ENCODE assay signal across 14 cellular contexts in the genomic region with DNA sequence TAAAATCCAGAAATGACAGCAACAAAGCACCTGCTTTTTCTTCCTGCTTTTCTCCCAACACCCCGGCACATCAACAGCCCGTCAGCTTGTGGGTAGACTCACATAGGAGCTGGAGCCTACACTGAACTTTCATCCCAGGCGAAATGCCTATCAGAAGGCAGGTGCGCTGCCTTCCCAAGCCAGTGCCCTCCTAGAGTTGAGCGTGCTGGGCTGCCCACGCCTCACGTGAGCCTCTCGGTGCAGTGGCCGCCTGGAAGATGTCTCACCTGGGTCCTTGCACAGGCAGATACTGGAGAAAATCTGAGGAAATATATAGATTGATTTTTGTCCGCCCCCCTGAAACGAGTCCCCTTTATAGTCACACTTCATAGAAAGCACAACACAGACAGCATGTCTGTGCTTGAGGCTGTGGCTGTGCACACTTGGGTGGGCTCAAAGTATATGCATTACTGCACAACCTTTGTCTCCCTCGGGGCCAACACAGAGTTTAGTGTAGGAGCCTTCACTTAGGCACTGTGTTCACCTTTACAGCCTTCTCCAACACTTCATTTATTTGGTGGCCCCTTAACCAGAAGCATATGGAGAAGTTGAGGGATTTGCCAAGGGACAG.
A peak's percentile ranks its signal among the peaks of the same experiment; 100 is the strongest.
DNase-seq lines count a peak whose midpoint lies in the region; ATAC-seq, FAIRE-seq and TF ChIP-seq lines count a peak whose summit lies in the region.
"Had no signal": no experiment of that assay in that cellular context is flagged by ENCODE, and none has a peak within 500 bp of the region (broad histone marks: within the 10 kb centered on the region; RNA-seq: fewer than 3 reads in every experiment).

No MANE protein-coding gene starts in this region.

- H3K4me3 Mint-ChIP-seq in brain, result no peak overlapping the region
- H3K4me3 Mint-ChIP-seq in activated naive CD4-positive, alpha-beta T cell treated with anti-CD3 and anti-CD28 coated beads, Interleukin-2, amount 10 ng/mL, durations not matched to agents 7 days and 5 days, result no peak overlapping the region
- H3K4me3 Mint-ChIP-seq: T-helper 1 cell treated with Interleukin-12 subunit alpha and Interleukin-12 subunit beta and Interleukin-4 antibody, amounts not matched to agents 30 μg/mL and 1 μg/mL, for 36 hours had no signal

- no peak for FAIRE-seq in A549 (lab: Jason Lieb, UNC)
- FAIRE-seq: HTR-8/SVneo had no signal

- H3K9me3 Mint-ChIP-seq in brain, result no peaks in the 10 kb centered on the region
- no peaks in the 10 kb centered on the region for H3K9me3 Mint-ChIP-seq in activated naive CD4-positive, alpha-beta T cell treated with anti-CD3 and anti-CD28 coated beads, Interleukin-2, amount 10 ng/mL, durations not matched to agents 7 days and 5 days
- H3K9me3 Mint-ChIP-seq: T-helper 1 cell treated with Interleukin-12 subunit alpha and Interleukin-12 subunit beta and Interleukin-4 antibody, amounts not matched to agents 30 μg/mL and 1 μg/mL, for 36 hours had no signal

- H3K27me3 ChIP-seq in HCT116 (ENCODE audit: insufficient read depth, low read length) (no peaks in the 10 kb centered on the region), sigmoid colon (no peaks in the 10 kb centered on the region)
- H3K27me3 ChIP-seq: heart left ventricle, ovary had no signal

- ATAC-seq in A549, result no peak
- no peak for ATAC-seq in HCT116
- no peak for ATAC-seq in mucosa of descending colon
- ATAC-seq in GM21723 (IDR thresholded peaks at IDR 0.05; ENCODE audit: unreplicated experiment), result no peak
- ATAC-seq: heart left ventricle had no signal

- TF ChIP-seq CTCF in A549 (IDR thresholded peaks at IDR 0.05) (no peak), HCT116 (IDR thresholded peaks at IDR 0.05 in 2 of 3, conservative IDR thresholded peaks at IDR 0.05 in 1 of 3; ENCODE audit: borderline replicate concordance in 1 of 3, insufficient read depth in 1 of 3, low read depth in 2 of 3, low read length in 2 of 3) (no peak), brain (conservative IDR thresholded peaks at IDR 0.05) (no peak), mucosa of descending colon (IDR thresholded peaks at IDR 0.05) (no peak), sigmoid colon (IDR thresholded peaks at IDR 0.05) (no peak)

- H2AFZ ChIP-seq in HCT116 (ENCODE audit: low read depth, low read length, poor library complexity, severe bottlenecking), result no peak overlapping the region

- H3K27me3 Mint-ChIP-seq in brain, result no peaks in the 10 kb centered on the region
- H3K27me3 Mint-ChIP-seq in activated naive CD4-positive, alpha-beta T cell treated with anti-CD3 and anti-CD28 coated beads, Interleukin-2, amount 10 ng/mL, durations not matched to agents 7 days and 5 days, result peaks cover 7% of the 10 kb centered on the region

- H3K36me3 ChIP-seq in HCT116 (ENCODE audit: control insufficient read depth in 1 of 2, insufficient read depth in 2 of 2, low read length in 2 of 2), result no peaks in the 10 kb centered on the region
- no peaks in the 10 kb centered on the region for H3K36me3 ChIP-seq in mucosa of descending colon (ENCODE audit: low read depth)
- no peaks in the 10 kb centered on the region for H3K36me3 ChIP-seq in sigmoid colon
- H3K36me3 ChIP-seq: heart left ventricle, ovary had no signal

- H4K20me1 ChIP-seq in HCT116 (ENCODE audit: insufficient read depth), result no peaks in the 10 kb centered on the region

- peaks cover 14% of the 10 kb centered on the region for H3K36me3 Mint-ChIP-seq in brain
- H3K36me3 Mint-ChIP-seq in activated naive CD4-positive, alpha-beta T cell treated with anti-CD3 and anti-CD28 coated beads, Interleukin-2, amount 10 ng/mL, durations not matched to agents 7 days and 5 days, result no peaks in the 10 kb centered on the region

- H3K9me2 ChIP-seq in HCT116 (ENCODE audit: insufficient read depth), result no peaks in the 10 kb centered on the region

- no TSS peak for BruUV-seq in HCT116 (replicated peaks; lab: Mats Ljungman, UMichigan)

- DNase-seq in A549 (ENCODE audit: low read depth in 1 of 2, low spot score in 1 of 2) (no peak), HCT116 (ENCODE audit: low read depth, low spot score) (no peak), mucosa of descending colon (peak in 2 of 3 donors; percentile 5 to 16), GOT3 (lab: John Stamatoyannopoulos, UW) (no peak), sigmoid colon (no peak)
- DNase-seq in activated naive CD4-positive, alpha-beta T cell treated with anti-CD3 and anti-CD28 coated beads, Interleukin-2, amount 10 ng/mL, durations not matched to agents 7 days and 5 days, result no peak
- DNase-seq: effector memory CD4-positive, alpha-beta T cell; NCI-H1048 had no signal

- H3K9ac ChIP-seq in HCT116 (ENCODE audit: low read length), result peak overlapping the region; percentile 22; the same call in 1 of the 2 replicates

- TF ChIP-seq EP300 in A549 (IDR thresholded peaks at IDR 0.05), result no peak
- TF ChIP-seq EP300 in sigmoid colon (IDR thresholded peaks at IDR 0.05), result no peak

- TF ChIP-seq POLR2A in A549 (IDR thresholded peaks at IDR 0.05; ENCODE audit: low read length) (no peak), HCT116 (IDR thresholded peaks at IDR 0.05; ENCODE audit: borderline replicate concordance, extremely low read depth, insufficient read depth, insufficient read length) (no peak), sigmoid colon (IDR thresholded peaks at IDR 0.05) (no peak)

- intact Hi-C loops in HCT116 (cut with micrococcal nuclease) (no loop called here), mucosa of descending colon (cut with DNase I, micrococcal nuclease) (no loop called here), sigmoid colon (cut with DNase I) (no loop called here)

- TF ChIP-seq RAD21 in A549 (conservative IDR thresholded peaks at IDR 0.05 in 1 of 2, IDR thresholded peaks at IDR 0.05 in 1 of 2) (no peak), HCT116 (IDR thresholded peaks at IDR 0.05; ENCODE audit: low read depth) (no peak)

- H3K4me1 ChIP-seq in A549, result peaks cover 72% of the 10 kb centered on the region
- H3K4me1 ChIP-seq in HCT116 (ENCODE audit: control insufficient read depth in 1 of 2, insufficient read depth in 2 of 2, low read length in 2 of 2), result peaks cover 41 to 53% of the 10 kb centered on the region in 2 experiments
- H3K4me1 ChIP-seq in mucosa of descending colon (ENCODE audit: low read depth), result peaks cover 15% of the 10 kb centered on the region
- peaks cover 0 to 43% (median 8%) of the 10 kb centered on the region in 4 donors for H3K4me1 ChIP-seq in sigmoid colon

- H3K4me1 Mint-ChIP-seq in brain, result peaks cover 88% of the 10 kb centered on the region
- H3K4me1 Mint-ChIP-seq in activated naive CD4-positive, alpha-beta T cell treated with anti-CD3 and anti-CD28 coated beads, Interleukin-2, amount 10 ng/mL, durations not matched to agents 7 days and 5 days, result peaks cover 80% of the 10 kb centered on the region

- POLR2A ChIA-PET in A549 (lab: Yijun Ruan, JAX) (no interaction called here), HCT116 (lab: Charles Lee) (no interaction called here)

- H3K27ac ChIP-seq in A549, result peak overlapping the region; percentile 57 to 86
- H3K27ac ChIP-seq in HCT116 (ENCODE audit: low read depth, low read length), result no peak overlapping the region
- no peak overlapping the region for H3K27ac ChIP-seq in sigmoid colon
- H3K27ac ChIP-seq: ovary had no signal

- H3K9me3 ChIP-seq in A549 (no peaks in the 10 kb centered on the region), HCT116 (ENCODE audit: control insufficient read depth in 1 of 2, insufficient read depth in 1 of 2, low read depth in 1 of 2, low read length in 2 of 2) (no peaks in the 10 kb centered on the region), mucosa of descending colon (no peaks in the 10 kb centered on the region), sigmoid colon (no peaks in the 10 kb centered on the region)
- H3K9me3 ChIP-seq: heart left ventricle, ovary had no signal

- CTCF ChIA-PET in A549 (lab: Yijun Ruan, JAX), result no interaction called here
- CTCF ChIA-PET in HCT116 (lab: Charles Lee), result no interaction called here
- CTCF ChIA-PET in activated naive CD4-positive, alpha-beta T cell treated with anti-CD3 and anti-CD28 coated beads, Interleukin-2, amount 10 ng/mL, durations not matched to agents 7 days and 5 days (lab: Charles Lee), result no interaction called here

- peak overlapping the region; percentile 47 for H3K4me2 ChIP-seq in A549
- H3K4me2 ChIP-seq in HCT116 (ENCODE audit: low read length), result peak overlapping the region; percentile 62

- peak overlapping the region in 3 of 5 experiments; percentile 34 to 94 (median 50) for H3K27ac Mint-ChIP-seq in brain
- no peak overlapping the region for H3K27ac Mint-ChIP-seq in activated naive CD4-positive, alpha-beta T cell treated with anti-CD3 and anti-CD28 coated beads, Interleukin-2, amount 10 ng/mL, durations not matched to agents 7 days and 5 days

- 90% methylated on average over 11 of the region's 12 CpGs for WGBS in A549 (ENCODE audit: missing lambda C conversion rate)
- 92 to 94% methylated on average over 12 of the region's 12 CpGs for WGBS in sigmoid colon, 2 donors

- no peaks in the 10 kb centered on the region for H3K79me2 ChIP-seq in HCT116 (ENCODE audit: insufficient read depth, low read length)

- RAD21 ChIA-PET in HCT116 (lab: Charles Lee; ENCODE audit: low non-redundant PET in 1 of 2, low total read pairs in 2 of 2, uncharacterized antibody in 2 of 2, unreplicated experiment in 2 of 2), result no interaction called here

- no peak overlapping the region for H3K4me3 ChIP-seq in A549
- H3K4me3 ChIP-seq in HCT116 (replicated peaks in 1 of 2; ENCODE audit: low read depth in 1 of 2, low read length in 2 of 2), result no peak overlapping the region
- H3K4me3 ChIP-seq in mucosa of descending colon, result no peak overlapping the region
- no peak overlapping the region for H3K4me3 ChIP-seq in sigmoid colon
- H3K4me3 ChIP-seq: heart left ventricle, ovary had no signal

TF ChIP-seq in A549, 52 proteins besides CTCF, POLR2A, EP300 and RAD21 (continues in another document):
- TF ChIP-seq CBX2 (IDR thresholded peaks at IDR 0.05; ENCODE audit: borderline replicate concordance, low read depth) (no peak), HOXB5 (CRISPR knock-in tag; IDR thresholded peaks at IDR 0.05) (no peak), JUNB (IDR thresholded peaks at IDR 0.05) (no peak), HOXB13 (CRISPR knock-in tag; IDR thresholded peaks at IDR 0.05; ENCODE audit: low read depth) (no peak), JUN (IDR thresholded peaks at IDR 0.05) (no peak)

TF ChIP-seq in HCT116, 20 proteins besides CTCF, POLR2A, EP300 and RAD21 (continues in another document):
- no peak for TF ChIP-seq EGR1 (IDR thresholded peaks at IDR 0.05; ENCODE audit: low read depth)

Comparison
In these comparisons a context has a peak if more than half of its experiments do, and no peak if none do; other contexts are left out.
1. DNase-seq: peak in mucosa of descending colon (2 of 3); none in A549 (0 of 2), HCT116 (single experiment), GOT3 (single experiment), activated naive CD4-positive, alpha-beta T cell treated with anti-CD3 and anti-CD28 coated beads, Interleukin-2, amount 10 ng/mL, durations not matched to agents 7 days and 5 days (single experiment) and sigmoid colon (single experiment).
2. H3K27ac ChIP-seq: peak in A549 (2 of 2); none in HCT116 (single experiment) and sigmoid colon (0 of 4).